Comparison of ENCODE assay signal across 11 cellular contexts in the genomic region with DNA sequence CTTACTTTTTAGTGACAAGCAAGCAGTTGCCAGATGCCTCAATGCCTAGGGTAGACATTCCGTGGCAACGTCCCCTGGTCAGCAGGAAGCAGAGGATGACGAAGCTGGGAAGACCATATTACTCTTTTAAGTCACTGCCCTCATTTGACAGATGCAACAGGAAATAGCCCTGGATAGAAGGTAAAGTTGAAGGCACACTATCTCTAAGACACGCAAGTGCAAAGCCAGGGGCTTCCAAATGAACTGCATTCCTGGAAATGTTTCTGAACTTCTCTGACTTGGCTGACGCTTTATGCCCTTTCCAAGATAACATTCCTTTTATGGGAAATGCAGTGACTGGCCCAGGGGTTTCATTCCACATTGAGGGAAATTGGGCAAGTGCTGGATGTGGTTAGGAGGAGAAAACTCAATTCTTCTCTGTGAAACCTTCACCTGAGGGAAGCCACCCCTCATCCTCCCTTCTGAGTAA. TPM values are rescaled to one million over a fixed set of nuclear protein-coding genes. Genes with fewer than 3 reads are reported as not detected.
A peak's percentile ranks its signal among the peaks of the same experiment; 100 is the strongest.
DNase-seq lines count a peak whose midpoint lies in the region; ATAC-seq, FAIRE-seq and TF ChIP-seq lines count a peak whose summit lies in the region.
"Had no signal": no experiment of that assay in that cellular context is flagged by ENCODE, and none has a peak within 500 bp of the region (broad histone marks: within the 10 kb centered on the region; RNA-seq: fewer than 3 reads in every experiment).

No MANE protein-coding gene starts in this region.

- H3K36me3 ChIP-seq in astrocyte (ENCODE audit: insufficient read depth, low read length): peaks cover 49% of the 10 kb centered on the region
- peaks cover 0 to 61% (median 19%) of the 10 kb centered on the region in 4 donors for H3K36me3 ChIP-seq in right lobe of liver
- peaks cover 52% of the 10 kb centered on the region; the same call in 1 of the 2 replicates for H3K36me3 ChIP-seq in GM23248 (ENCODE audit: low read depth)

- H3F3A ChIP-seq in GM23248 (ENCODE audit: insufficient read depth): peaks cover 2% of the 10 kb centered on the region

- CTCF ChIA-PET in activated CD4-positive, alpha-beta T cell treated with anti-CD3 and anti-CD28 coated beads, Interleukin-2, amount 10 ng/mL, durations not matched to agents 7 days and 5 days (lab: Charles Lee): interaction anchor here (2.4 kb wide), 1 partner anchor 9 kb away, joined by 12 read pairs; no protein-coding TSS in a partner anchor

- TF ChIP-seq POLR2A in right lobe of liver (IDR thresholded peaks at IDR 0.05): no peak

- H3K27me3 Mint-ChIP-seq in activated CD4-positive, alpha-beta T cell treated with anti-CD3 and anti-CD28 coated beads, Interleukin-2, amount 10 ng/mL, durations not matched to agents 24 days and 14 days: no peaks in the 10 kb centered on the region
- H3K27me3 Mint-ChIP-seq in activated CD4-positive, alpha-beta T cell treated with anti-CD3 and anti-CD28 coated beads, Interleukin-2, amount 10 ng/mL, durations not matched to agents 7 days and 5 days: no peaks in the 10 kb centered on the region
- H3K27me3 Mint-ChIP-seq in astrocyte (ENCODE audit: low read depth, unreplicated experiment): no peaks in the 10 kb centered on the region
- H3K27me3 Mint-ChIP-seq in stimulated activated naive B cell treated with anti-CD40 and anti-IgM and Interleukin-4, amounts not matched to agents 10 μg/mL and 1 μg/mL and 100 μg/mL, for 72 hours: no peaks in the 10 kb centered on the region

- H3K9ac ChIP-seq in astrocyte (ENCODE audit: low read length): peak overlapping the region; percentile 43
- no peak overlapping the region for H3K9ac ChIP-seq in GM23248

- peaks cover 61% of the 10 kb centered on the region for H3K36me3 Mint-ChIP-seq in activated CD4-positive, alpha-beta T cell treated with anti-CD3 and anti-CD28 coated beads, Interleukin-2, amount 10 ng/mL, durations not matched to agents 24 days and 14 days (ENCODE audit: low read depth)
- peaks cover 72% of the 10 kb centered on the region for H3K36me3 Mint-ChIP-seq in activated CD4-positive, alpha-beta T cell treated with anti-CD3 and anti-CD28 coated beads, Interleukin-2, amount 10 ng/mL, durations not matched to agents 7 days and 5 days (ENCODE audit: low read depth)
- peaks cover 31% of the 10 kb centered on the region for H3K36me3 Mint-ChIP-seq in astrocyte (ENCODE audit: low read depth, unreplicated experiment)
- peaks cover 49 to 69% of the 10 kb centered on the region in 2 donors for H3K36me3 Mint-ChIP-seq in stimulated activated naive B cell treated with anti-CD40 and anti-IgM and Interleukin-4, amounts not matched to agents 10 μg/mL and 1 μg/mL and 100 μg/mL, for 72 hours

- intact Hi-C loops in activated CD4-positive, alpha-beta T cell treated with anti-CD3 and anti-CD28 coated beads, Interleukin-2, amount 10 ng/mL, durations not matched to agents 24 days and 14 days (cut with micrococcal nuclease): no loop called here
- intact Hi-C loops in right lobe of liver (cut with DNase I): no loop called here

- H3K79me2 ChIP-seq in astrocyte (ENCODE audit: insufficient read depth, low read length): no peaks in the 10 kb centered on the region
- no peaks in the 10 kb centered on the region for H3K79me2 ChIP-seq in GM23248 (ENCODE audit: insufficient read depth)

- 53% methylated on average over 5 of the region's 5 CpGs for WGBS in right lobe of liver (ENCODE audit: insufficient coverage, low coverage, low lambda C conversion rate, missing lambda C conversion rate)
- WGBS in GM23248 (ENCODE audit: low coverage in 1 of 2, low lambda C conversion rate in 2 of 2, missing lambda C conversion rate in 2 of 2), 2 experiments: 92 to 94% methylated on average over 5 of the region's 5 CpGs

- H2AFZ ChIP-seq in astrocyte (ENCODE audit: low read depth, low read length): no peak overlapping the region
- H2AFZ ChIP-seq in GM23248: no peak overlapping the region

- no peak overlapping the region for H3K4me3 Mint-ChIP-seq in activated CD4-positive, alpha-beta T cell treated with anti-CD3 and anti-CD28 coated beads, Interleukin-2, amount 10 ng/mL, durations not matched to agents 24 days and 14 days
- no peak overlapping the region for H3K4me3 Mint-ChIP-seq in activated CD4-positive, alpha-beta T cell treated with anti-CD3 and anti-CD28 coated beads, Interleukin-2, amount 10 ng/mL, durations not matched to agents 7 days and 5 days
- H3K4me3 Mint-ChIP-seq in astrocyte (ENCODE audit: unreplicated experiment): peak overlapping the region; percentile 45
- H3K4me3 Mint-ChIP-seq in stimulated activated naive B cell treated with anti-CD40 and anti-IgM and Interleukin-4, amounts not matched to agents 10 μg/mL and 1 μg/mL and 100 μg/mL, for 72 hours: no peak overlapping the region

- ATAC-seq in right lobe of liver: peak; percentile 17 to 43 (median 33)
- ATAC-seq in stimulated activated naive B cell treated with anti-CD40 and anti-IgM and Interleukin-4, amounts not matched to agents 10 μg/mL and 1 μg/mL and 100 μg/mL, for 72 hours (replicated peaks): no peak
- no peak for ATAC-seq in GM19023 (IDR thresholded peaks at IDR 0.05; ENCODE audit: unreplicated experiment)

- H3K4me1 ChIP-seq in astrocyte (ENCODE audit: insufficient read depth, low read length) (peaks cover 32% of the 10 kb centered on the region), right lobe of liver (no peaks in the 10 kb centered on the region), GM23248 (ENCODE audit: insufficient read depth) (0 out of 2 replicates have a peak, but pooled peaks cover 6% of the 10 kb centered on the region)

- H3K9me2 ChIP-seq in GM23248 (ENCODE audit: insufficient read depth): no peaks in the 10 kb centered on the region

- no peaks in the 10 kb centered on the region for H4K20me1 ChIP-seq in astrocyte (ENCODE audit: insufficient read depth, low read length)
- no peaks in the 10 kb centered on the region for H4K20me1 ChIP-seq in GM23248 (ENCODE audit: insufficient read depth)

- no peaks in the 10 kb centered on the region for H3K9me3 Mint-ChIP-seq in activated CD4-positive, alpha-beta T cell treated with anti-CD3 and anti-CD28 coated beads, Interleukin-2, amount 10 ng/mL, durations not matched to agents 24 days and 14 days
- H3K9me3 Mint-ChIP-seq in activated CD4-positive, alpha-beta T cell treated with anti-CD3 and anti-CD28 coated beads, Interleukin-2, amount 10 ng/mL, durations not matched to agents 7 days and 5 days: no peaks in the 10 kb centered on the region
- H3K9me3 Mint-ChIP-seq in astrocyte (ENCODE audit: unreplicated experiment): peaks cover 1% of the 10 kb centered on the region
- no peaks in the 10 kb centered on the region for H3K9me3 Mint-ChIP-seq in stimulated activated naive B cell treated with anti-CD40 and anti-IgM and Interleukin-4, amounts not matched to agents 10 μg/mL and 1 μg/mL and 100 μg/mL, for 72 hours

- H3K27me3 ChIP-seq in astrocyte (ENCODE audit: insufficient read depth, low read length) (no peaks in the 10 kb centered on the region), right lobe of liver (no peaks in the 10 kb centered on the region), GM23248 (replicated peaks; ENCODE audit: insufficient read depth) (no peaks in the 10 kb centered on the region)

- H3K27ac ChIP-seq in astrocyte (ENCODE audit: low read depth, low read length) (peak overlapping the region; percentile 39), right lobe of liver (peak overlapping the region in 2 of 3 donors; percentile 47 to 49), GM23248 (no peak overlapping the region)
- H3K27ac ChIP-seq: epithelial cell of prostate had no signal

- H3K9me3 ChIP-seq in astrocyte (ENCODE audit: insufficient read depth, low read depth, low read length) (no peaks in the 10 kb centered on the region), right lobe of liver (no peaks in the 10 kb centered on the region), GM23248 (ENCODE audit: low read depth) (no peaks in the 10 kb centered on the region)

- peak overlapping the region; percentile 19 for H3K27ac Mint-ChIP-seq in activated CD4-positive, alpha-beta T cell treated with anti-CD3 and anti-CD28 coated beads, Interleukin-2, amount 10 ng/mL, durations not matched to agents 24 days and 14 days
- no peak overlapping the region for H3K27ac Mint-ChIP-seq in activated CD4-positive, alpha-beta T cell treated with anti-CD3 and anti-CD28 coated beads, Interleukin-2, amount 10 ng/mL, durations not matched to agents 7 days and 5 days
- peak overlapping the region; percentile 47 for H3K27ac Mint-ChIP-seq in astrocyte (ENCODE audit: unreplicated experiment)
- peak overlapping the region; percentile 47 for H3K27ac Mint-ChIP-seq in stimulated activated naive B cell treated with anti-CD40 and anti-IgM and Interleukin-4, amounts not matched to agents 10 μg/mL and 1 μg/mL and 100 μg/mL, for 72 hours

- DNase-seq in activated CD4-positive, alpha-beta T cell treated with anti-CD3 and anti-CD28 coated beads, Interleukin-2, amount 10 ng/mL, durations not matched to agents 24 days and 14 days: no peak
- no peak for DNase-seq in activated CD4-positive, alpha-beta T cell treated with anti-CD3 and anti-CD28 coated beads, Interleukin-2, amount 10 ng/mL, durations not matched to agents 7 days and 5 days
- DNase-seq in astrocyte (ENCODE audit: low read depth) (peak; percentile 95), right lobe of liver (peak in 1 of 3 donors; percentile 11), GM23248 (no peak), cerebellar nuclear complex (lab: John Stamatoyannopoulos, UW) (no peak)
- no peak for DNase-seq in stimulated activated naive B cell treated with anti-CD40 and anti-IgM and Interleukin-4, amounts not matched to agents 10 μg/mL and 1 μg/mL and 100 μg/mL, for 72 hours
- DNase-seq: activated T-cell treated with anti-CD3 and anti-CD28 coated beads, Interleukin-2, amount 50 U/mL, for 48 hours; NCI-H1417 treated with DMSO at 0.1 percent for 48 hours had no signal

- POLR2A ChIA-PET in activated CD4-positive, alpha-beta T cell treated with anti-CD3 and anti-CD28 coated beads, Interleukin-2, amount 10 ng/mL, durations not matched to agents 7 days and 5 days (lab: Charles Lee): interaction anchor here (0.7 kb wide), 1 partner anchor 110 kb away, joined by 5 read pairs; a partner anchor contains a TSS

- FAIRE-seq in astrocyte (lab: Jason Lieb, UNC): no peak

- H3K4me2 ChIP-seq in astrocyte (ENCODE audit: low read length): peak overlapping the region; percentile 45
- no peak overlapping the region for H3K4me2 ChIP-seq in GM23248 (ENCODE audit: unreplicated experiment)

- TF ChIP-seq CTCF in astrocyte (IDR thresholded peaks at IDR 0.05; ENCODE audit: insufficient read depth, low read depth, low read length) (no peak), right lobe of liver (IDR thresholded peaks at IDR 0.05) (no peak)

- in situ Hi-C loops in GM23248 (cut with MboI): no loop called here

- peaks cover 7% of the 10 kb centered on the region for H3K4me1 Mint-ChIP-seq in activated CD4-positive, alpha-beta T cell treated with anti-CD3 and anti-CD28 coated beads, Interleukin-2, amount 10 ng/mL, durations not matched to agents 24 days and 14 days
- H3K4me1 Mint-ChIP-seq in activated CD4-positive, alpha-beta T cell treated with anti-CD3 and anti-CD28 coated beads, Interleukin-2, amount 10 ng/mL, durations not matched to agents 7 days and 5 days: peaks cover 6% of the 10 kb centered on the region
- peaks cover 19% of the 10 kb centered on the region for H3K4me1 Mint-ChIP-seq in astrocyte (ENCODE audit: low read depth, unreplicated experiment)
- H3K4me1 Mint-ChIP-seq in stimulated activated naive B cell treated with anti-CD40 and anti-IgM and Interleukin-4, amounts not matched to agents 10 μg/mL and 1 μg/mL and 100 μg/mL, for 72 hours: peaks cover 3 to 12% of the 10 kb centered on the region in 2 donors

- H3K4me3 ChIP-seq in astrocyte (ENCODE audit: insufficient read depth, low read depth, low read length) (peak overlapping the region; percentile 3), right lobe of liver (no peak overlapping the region), GM23248 (no peak overlapping the region)

RNA-seq across cellular contexts. Expression of a gene that starts 14.7 kb away (rescaled TPM):
- 160 and 165 TPM in 2 replicates for total RNA-seq in activated CD4-positive, alpha-beta T cell treated with anti-CD3 and anti-CD28 coated beads, Interleukin-2, amount 10 ng/mL, durations not matched to agents 24 days and 14 days
- total RNA-seq in activated CD4-positive, alpha-beta T cell treated with anti-CD3 and anti-CD28 coated beads, Interleukin-2, amount 10 ng/mL, durations not matched to agents 7 days and 5 days: 100 to 1,000 TPM; 187 to 224 TPM
- total RNA-seq in astrocyte (43.6 and 53.3 TPM in 2 replicates), right lobe of liver (10 to 100 TPM; 19.3 to 28.5 (median 25.8) TPM)
- 58.8 and 68.7 TPM in 2 replicates for total RNA-seq in GM23248 (2014; rRNA removed; shearing (Covaris generic))
- 29.7 and 31.6 TPM in 2 replicates for polyA plus RNA-seq in GM23248 (2016; fragmentation: Nextera tagmentation; extraction: Ambion mirVana)

RNA-seq across cellular contexts. Expression of a gene that starts 15.3 kb away (rescaled TPM):
- total RNA-seq in activated CD4-positive, alpha-beta T cell treated with anti-CD3 and anti-CD28 coated beads, Interleukin-2, amount 10 ng/mL, durations not matched to agents 24 days and 14 days: 22.0 and 23.2 TPM in 2 replicates
- total RNA-seq in activated CD4-positive, alpha-beta T cell treated with anti-CD3 and anti-CD28 coated beads, Interleukin-2, amount 10 ng/mL, durations not matched to agents 7 days and 5 days: 10 to 100 TPM; 22.2 to 23.8 TPM
- total RNA-seq in astrocyte (20.7 and 23.6 TPM in 2 replicates), right lobe of liver (1 to 10 TPM; 5.6 to 9.4 (median 7.3) TPM)
- 5.8 and 13.9 TPM in 2 replicates for total RNA-seq in GM23248 (2014; rRNA removed; shearing (Covaris generic))
- polyA plus RNA-seq in GM23248 (2016; fragmentation: Nextera tagmentation; extraction: Ambion mirVana): 11.3 and 12.6 TPM in 2 replicates

RNA-seq across cellular contexts. Expression of a gene that starts 18.0 kb away (rescaled TPM):
- 2.7 and 3.8 TPM in 2 replicates for total RNA-seq in activated CD4-positive, alpha-beta T cell treated with anti-CD3 and anti-CD28 coated beads, Interleukin-2, amount 10 ng/mL, durations not matched to agents 24 days and 14 days
- 1 to 10 TPM; 2.0 to 3.1 TPM for total RNA-seq in activated CD4-positive, alpha-beta T cell treated with anti-CD3 and anti-CD28 coated beads, Interleukin-2, amount 10 ng/mL, durations not matched to agents 7 days and 5 days
- total RNA-seq in astrocyte (3,676 and 4,004 TPM in 2 replicates), right lobe of liver (100 to 1,000 TPM in 4 of 6 experiments, 10 to 100 TPM in 2; 41.2 to 158 (median 112) TPM)
- total RNA-seq in GM23248 (2014; rRNA removed; shearing (Covaris generic)): 2,401 and 2,613 TPM in 2 replicates
- 1,454 and 1,484 TPM in 2 replicates for polyA plus RNA-seq in GM23248 (2016; fragmentation: Nextera tagmentation; extraction: Ambion mirVana)

RNA-seq across cellular contexts. Expression of a gene that starts 38.6 kb away (rescaled TPM):
- 23.9 and 29.1 TPM in 2 replicates for total RNA-seq in activated CD4-positive, alpha-beta T cell treated with anti-CD3 and anti-CD28 coated beads, Interleukin-2, amount 10 ng/mL, durations not matched to agents 24 days and 14 days
- total RNA-seq in activated CD4-positive, alpha-beta T cell treated with anti-CD3 and anti-CD28 coated beads, Interleukin-2, amount 10 ng/mL, durations not matched to agents 7 days and 5 days: 10 to 100 TPM; 28.6 to 30.9 TPM
- total RNA-seq in astrocyte (54.8 and 55.8 TPM in 2 replicates), right lobe of liver (10 to 100 TPM; 24.6 to 49.9 (median 35.5) TPM)
- 15.7 TPM in 2 replicates for total RNA-seq in GM23248 (2014; rRNA removed; shearing (Covaris generic))
- polyA plus RNA-seq in GM23248 (2016; fragmentation: Nextera tagmentation; extraction: Ambion mirVana): 11.6 and 13.1 TPM in 2 replicates

Comparison
In these comparisons a context has a peak if more than half of its experiments do, and no peak if none do; other contexts are left out.
1. ATAC-seq: peak in right lobe of liver (4 of 4); none in stimulated activated naive B cell treated with anti-CD40 and anti-IgM and Interleukin-4, amounts not matched to agents 10 μg/mL and 1 μg/mL and 100 μg/mL, for 72 hours (0 of 2) and GM19023 (single experiment).
2. RNA of a gene that starts 18.0 kb away (total RNA-seq): 3,676 to 4,004 TPM in astrocyte and 2,401 to 2,613 TPM in GM23248; 41.2 to 158 TPM in right lobe of liver, 2.7 to 3.8 TPM in activated CD4-positive, alpha-beta T cell treated with anti-CD3 and anti-CD28 coated beads, Interleukin-2, amount 10 ng/mL, durations not matched to agents 24 days and 14 days and 2.0 to 3.1 TPM in activated CD4-positive, alpha-beta T cell treated with anti-CD3 and anti-CD28 coated beads, Interleukin-2, amount 10 ng/mL, durations not matched to agents 7 days and 5 days; every median in the first group is over 10 times any median in the second.